ENCODE assay signal across 1 cellular context in genomic region chr9:35859310-35859994, GRCh38.
A peak's percentile ranks its signal among the peaks of the same experiment; 100 is the strongest.
TF ChIP-seq lines count a peak whose summit lies in the region.

No MANE protein-coding gene starts in this region.

TF ChIP-seq in GM12878, 131 proteins besides CTCF, POLR2A, EP300 and RAD21:
- TF ChIP-seq REST (IDR thresholded peaks at IDR 0.05; ENCODE audit: low read depth, low read length) (no peak), SMC3 (IDR thresholded peaks at IDR 0.05; ENCODE audit: borderline replicate concordance, low read length) (peak; percentile 6; the same call in 1 of the 2 replicates)
